ENCODE assay signal across 8 cellular contexts in the genomic region with DNA sequence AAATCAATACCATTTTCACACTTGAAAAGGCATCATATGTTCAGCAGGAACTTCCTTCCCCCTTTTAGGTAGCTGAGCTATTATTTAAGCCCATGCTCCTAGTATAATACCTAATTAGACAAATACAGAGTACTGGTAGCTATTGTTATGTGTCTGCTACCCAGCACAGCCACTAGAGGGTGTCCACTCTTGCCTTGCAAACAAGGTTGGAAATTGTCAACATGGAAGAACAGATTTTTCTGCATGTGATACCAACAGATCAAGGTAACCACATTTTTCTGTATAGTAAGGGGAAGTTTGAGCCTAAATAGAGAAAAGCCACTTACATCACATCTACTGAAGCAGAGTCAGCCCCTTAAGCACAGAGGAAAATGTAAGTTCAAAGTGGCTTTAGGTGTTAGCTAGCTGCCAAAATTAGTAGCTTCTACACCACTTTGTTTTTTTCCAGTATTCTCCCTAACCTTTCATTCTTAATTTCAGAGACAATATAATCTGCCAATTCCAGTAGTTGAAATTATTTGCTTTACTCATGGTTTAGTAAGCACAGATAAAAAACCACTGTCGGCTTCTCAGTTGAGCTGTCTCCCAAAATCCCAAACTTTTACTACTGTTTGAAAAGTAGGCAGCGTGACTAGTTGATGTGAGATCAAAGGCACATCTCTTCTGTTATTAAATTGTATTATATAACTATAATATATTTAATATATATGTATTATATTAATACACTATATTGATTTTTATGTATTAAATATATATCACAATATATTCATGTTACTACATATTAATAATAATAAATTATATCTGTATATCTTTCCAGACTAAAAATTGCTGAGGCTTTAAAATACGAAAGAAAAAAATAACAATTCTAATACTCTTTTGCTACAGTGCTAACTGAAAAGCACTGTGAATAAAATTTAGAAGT. TPM values are rescaled to one million over a fixed set of nuclear protein-coding genes. Genes with fewer than 3 reads are reported as not detected.
DNase-seq lines count a peak whose midpoint lies in the region; ATAC-seq and TF ChIP-seq lines count a peak whose summit lies in the region.

No MANE protein-coding gene starts in this region.

- DNase-seq in ELF-1 (ENCODE audit: low read depth, low spot score) (peak; percentile 18), germinal center (ENCODE audit: low spot score) (peak; percentile 25), psoas muscle (peak in 1 of 2 donors; percentile 17), KG1 (lab: John Stamatoyannopoulos, UW) (no peak)
- peak; percentile 13 for DNase-seq in activated gamma-delta T cell treated with anti-CD3 and anti-CD28 coated beads, Interleukin-2, amount 50 U/mL, for 16 hours (ENCODE audit: low read depth)

- intact Hi-C loops in psoas muscle (cut with DNase I) = loop anchor here in 1 of 2 donors (2.0 to 5.0 kb wide), 2 partner anchors 72 to 348 kb away; no protein-coding TSS in a partner anchor

- no peaks in the 10 kb centered on the region for H4K20me1 ChIP-seq in OCI-LY1 (ENCODE audit: insufficient read depth, low read length)

- ATAC-seq in GM19463 (IDR thresholded peaks at IDR 0.05; ENCODE audit: unreplicated experiment) (peak; percentile 90), HG03457 (IDR thresholded peaks at IDR 0.05; ENCODE audit: unreplicated experiment) (peak; percentile 92), psoas muscle (peak in 2 of 4 donors; percentile 61 to 70)

- H3K4me3 ChIP-seq in OCI-LY1 (ENCODE audit: low read depth, low read length, poor library complexity, severe bottlenecking) (no peak overlapping the region), psoas muscle (no peak overlapping the region)

- H3K27ac ChIP-seq in OCI-LY1 (ENCODE audit: low read depth, low read length, poor library complexity, severe bottlenecking) (no peak overlapping the region), psoas muscle (no peak overlapping the region)

- no peaks in the 10 kb centered on the region for H3K36me3 ChIP-seq in OCI-LY1 (ENCODE audit: insufficient read depth, low read length)
- no peaks in the 10 kb centered on the region for H3K36me3 ChIP-seq in psoas muscle (ENCODE audit: insufficient read depth in 1 of 2, low read depth in 1 of 2)

- no peak overlapping the region for H3K9ac ChIP-seq in OCI-LY1 (ENCODE audit: low read length)

- TF ChIP-seq CTCF in OCI-LY1 (IDR thresholded peaks at IDR 0.05; ENCODE audit: low read length) (peak; percentile 91), psoas muscle (IDR thresholded peaks at IDR 0.05) (peak; percentile 77)

- 71 to 97% (median 96%) methylated on average over 3 of the region's 3 CpGs for WGBS in psoas muscle, 3 donors

- no peaks in the 10 kb centered on the region for H3F3A ChIP-seq in OCI-LY1 (ENCODE audit: insufficient read depth, low read length)

- H2AFZ ChIP-seq in OCI-LY1 (ENCODE audit: low read length) = no peak overlapping the region

- H3K4me2 ChIP-seq in OCI-LY1 (ENCODE audit: low read length) = no peak overlapping the region

- H3K4me1 ChIP-seq in OCI-LY1 (ENCODE audit: insufficient read depth, low read length, severe bottlenecking) = no peaks in the 10 kb centered on the region
- no peaks in the 10 kb centered on the region for H3K4me1 ChIP-seq in psoas muscle

- H3K9me3 ChIP-seq in OCI-LY1 (ENCODE audit: low read length) = no peaks in the 10 kb centered on the region
- H3K9me3 ChIP-seq in psoas muscle = no peaks in the 10 kb centered on the region

- H3K27me3 ChIP-seq in OCI-LY1 (ENCODE audit: insufficient read depth, low read length) (no peaks in the 10 kb centered on the region), psoas muscle (ENCODE audit: insufficient read depth in 3 of 3, low read length in 2 of 3) (no peaks in the 10 kb centered on the region)

- H3K9me2 ChIP-seq in OCI-LY1 (ENCODE audit: low read depth, low read length) = no peaks in the 10 kb centered on the region

- no peaks in the 10 kb centered on the region for H3K79me2 ChIP-seq in OCI-LY1 (ENCODE audit: insufficient read depth, low read length)

RNA-seq across cellular contexts. Expression of a gene that starts 38.2 kb away (rescaled TPM):
- total RNA-seq in psoas muscle = 1 to 10 TPM; 1.8 to 5.8 (median 3.0) TPM
- polyA plus RNA-seq in psoas muscle = 1 to 10 TPM in 1 of 3 donors, under 1 TPM in 2; 0.86 to 1.3 (median 0.87) TPM
